Comparison of ENCODE assay signal across 17 cellular contexts in genomic region chr3:195692361-195692700, GRCh38. TPM values are rescaled to one million over a fixed set of nuclear protein-coding genes. Genes with fewer than 3 reads are reported as not detected.
DNase-seq lines count a peak whose midpoint lies in the region; ATAC-seq and TF ChIP-seq lines count a peak whose summit lies in the region.
"Had no signal": no experiment of that assay in that cellular context is flagged by ENCODE, and none has a peak within 500 bp of the region (broad histone marks: within the 10 kb centered on the region; RNA-seq: fewer than 3 reads in every experiment).

No MANE protein-coding gene starts in this region.

- TF ChIP-seq CTCF in endothelial cell (IDR thresholded peaks at IDR 0.05; ENCODE audit: unreplicated experiment), result no peak

- no peaks in the 10 kb centered on the region for H3K27me3 ChIP-seq in Karpas-422 (ENCODE audit: low read length)
- H3K27me3 ChIP-seq: pancreas, uterus had no signal

- H3K27me3 Mint-ChIP-seq in endothelial cell (ENCODE audit: unreplicated experiment), result peaks cover under 1% of the 10 kb centered on the region
- H3K27me3 Mint-ChIP-seq: memory B cell had no signal

- H3K4me1 Mint-ChIP-seq in stimulated activated effector memory CD8-positive, alpha-beta T cell treated with anti-CD3 and anti-CD28 coated beads, Interleukin-12 subunit alpha, Interleukin-12 subunit beta, amount 100 ng/mL, for 72 hours, result peaks cover 55% of the 10 kb centered on the region
- H3K4me1 Mint-ChIP-seq in endothelial cell (ENCODE audit: unreplicated experiment), result peaks cover under 1% of the 10 kb centered on the region

- no peak overlapping the region for H3K9ac ChIP-seq in Karpas-422 (ENCODE audit: low read length)

- TF ChIP-seq POLR2A in erythroblast (IDR thresholded peaks at IDR 0.05; ENCODE audit: low read length), result no peak

- no peak overlapping the region for H3K4me3 ChIP-seq in Karpas-422 (ENCODE audit: low read length)
- H3K4me3 ChIP-seq: coronary artery, pancreas, uterus had no signal

- H3K4me1 ChIP-seq in Karpas-422 (ENCODE audit: low read length), result no peaks in the 10 kb centered on the region
- H3K4me1 ChIP-seq: pancreas, uterus had no signal

- ATAC-seq in stimulated activated effector memory CD8-positive, alpha-beta T cell treated with anti-CD3 and anti-CD28 coated beads, Interleukin-12 subunit alpha, Interleukin-12 subunit beta, amount 100 ng/mL, for 72 hours, result no peak
- no peak for ATAC-seq in GM21723 (IDR thresholded peaks at IDR 0.05; ENCODE audit: unreplicated experiment)

- peaks cover 37% of the 10 kb centered on the region for H3K36me3 ChIP-seq in Karpas-422 (ENCODE audit: insufficient read depth, low read length)
- H3K36me3 ChIP-seq: uterus had no signal

- H3K27ac Mint-ChIP-seq in stimulated activated effector memory CD8-positive, alpha-beta T cell treated with anti-CD3 and anti-CD28 coated beads, Interleukin-12 subunit alpha, Interleukin-12 subunit beta, amount 100 ng/mL, for 72 hours, result peak overlapping the region; percentile 96
- H3K27ac Mint-ChIP-seq in endothelial cell (ENCODE audit: unreplicated experiment), result no peak overlapping the region
- H3K27ac Mint-ChIP-seq: memory B cell had no signal

- DNase-seq in activated effector memory CD4-positive, alpha-beta T cell treated with anti-CD3 and anti-CD28 coated beads, Interleukin-2, amount 50 U/mL, for 16 hours, result peak; percentile 43
- no peak for DNase-seq in activated effector memory CD4-positive, alpha-beta T cell treated with Interleukin-2 at 50 U/mL for 16 hours
- DNase-seq in Karpas-422 (peak; percentile 44), cerebellar cortex (ENCODE audit: low spot score) (peak; percentile 59), erythroblast (lab: John Stamatoyannopoulos, UW) (no peak), endothelial cell (ENCODE audit: low spot score) (no peak)
- DNase-seq in stimulated activated effector memory CD8-positive, alpha-beta T cell treated with anti-CD3 and anti-CD28 coated beads, Interleukin-12 subunit alpha, Interleukin-12 subunit beta, amount 100 ng/mL, for 72 hours (ENCODE audit: low spot score in 2 of 2), result no peak
- DNase-seq: DMS153, kidney, NCI-H1694, NCI-H748 treated with DMSO at 0.1 percent for 48 hours, pancreas, SHP77, uterus had no signal

- peaks cover 85% of the 10 kb centered on the region for H3K36me3 Mint-ChIP-seq in stimulated activated effector memory CD8-positive, alpha-beta T cell treated with anti-CD3 and anti-CD28 coated beads, Interleukin-12 subunit alpha, Interleukin-12 subunit beta, amount 100 ng/mL, for 72 hours
- peaks cover 5% of the 10 kb centered on the region for H3K36me3 Mint-ChIP-seq in endothelial cell (ENCODE audit: low read depth, unreplicated experiment)

- no peaks in the 10 kb centered on the region for H3K79me2 ChIP-seq in Karpas-422 (ENCODE audit: low read length)

- no peaks in the 10 kb centered on the region for H3K9me3 Mint-ChIP-seq in stimulated activated effector memory CD8-positive, alpha-beta T cell treated with anti-CD3 and anti-CD28 coated beads, Interleukin-12 subunit alpha, Interleukin-12 subunit beta, amount 100 ng/mL, for 72 hours
- H3K9me3 Mint-ChIP-seq in endothelial cell (ENCODE audit: unreplicated experiment), result no peaks in the 10 kb centered on the region

- H4K20me1 ChIP-seq in Karpas-422 (ENCODE audit: insufficient read depth, low read depth, low read length), result 0 out of 2 replicates have a peak, but pooled peaks cover 5% of the 10 kb centered on the region

- no peak overlapping the region for H3K27ac ChIP-seq in Karpas-422 (ENCODE audit: low read length)
- H3K27ac ChIP-seq: coronary artery, pancreas, uterus had no signal

- H3K4me2 ChIP-seq in Karpas-422 (ENCODE audit: low read depth, low read length, poor library complexity, severe bottlenecking), result no peak overlapping the region

- H3K4me3 Mint-ChIP-seq in stimulated activated effector memory CD8-positive, alpha-beta T cell treated with anti-CD3 and anti-CD28 coated beads, Interleukin-12 subunit alpha, Interleukin-12 subunit beta, amount 100 ng/mL, for 72 hours, result peak overlapping the region; percentile 59
- H3K4me3 Mint-ChIP-seq in endothelial cell (ENCODE audit: unreplicated experiment), result no peak overlapping the region
- H3K4me3 Mint-ChIP-seq: memory B cell had no signal

- no peak overlapping the region for H2AFZ ChIP-seq in Karpas-422 (ENCODE audit: low read length)

- no peaks in the 10 kb centered on the region for H3K9me2 ChIP-seq in Karpas-422 (replicated peaks; ENCODE audit: insufficient read depth, low read length)

- H3K9me3 ChIP-seq in Karpas-422 (ENCODE audit: low read length), result no peaks in the 10 kb centered on the region
- H3K9me3 ChIP-seq: pancreas, uterus had no signal

RNA-seq across cellular contexts. Expression of gene MUC20, which starts 28.4 kb away (rescaled TPM):
- total RNA-seq in Karpas-422 (2014; rRNA removed; shearing (Covaris generic); ENCODE audit: low replicate concordance), result 0.22 and 1.6 TPM in 2 replicates
- 0.21 TPM for total RNA-seq in endothelial cell (ENCODE audit: unreplicated experiment)

Comparison
In these comparisons a context has a peak if more than half of its experiments do, and no peak if none do; other contexts are left out.
1. DNase-seq: peak in activated effector memory CD4-positive, alpha-beta T cell treated with anti-CD3 and anti-CD28 coated beads, Interleukin-2, amount 50 U/mL, for 16 hours (single experiment), Karpas-422 (single experiment) and cerebellar cortex (single experiment); none in activated effector memory CD4-positive, alpha-beta T cell treated with Interleukin-2 at 50 U/mL for 16 hours (single experiment), stimulated activated effector memory CD8-positive, alpha-beta T cell treated with anti-CD3 and anti-CD28 coated beads, Interleukin-12 subunit alpha, Interleukin-12 subunit beta, amount 100 ng/mL, for 72 hours (0 of 2), erythroblast (0 of 2) and endothelial cell (single experiment).